Comparison of ENCODE assay signal across 10 cellular contexts in the genomic region with DNA sequence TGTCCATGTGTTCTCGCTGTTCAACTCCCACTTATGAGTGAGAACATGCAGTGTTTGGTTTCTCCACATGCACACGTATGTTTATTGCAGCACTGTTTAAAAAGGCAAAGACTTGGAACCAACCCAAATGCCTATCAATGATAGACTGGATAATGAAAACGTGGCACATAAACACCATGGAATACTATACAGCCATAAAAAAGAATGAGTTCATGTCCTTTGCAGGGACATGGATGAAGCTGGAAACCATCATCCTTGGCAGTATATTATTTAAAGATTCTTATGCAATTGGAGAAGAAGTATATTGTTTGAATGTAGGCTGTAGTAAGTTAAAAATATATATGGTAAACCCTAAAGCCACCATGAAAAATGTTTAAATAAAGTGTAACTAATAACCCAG. TPM values are rescaled to one million over a fixed set of nuclear protein-coding genes. Genes with fewer than 3 reads are reported as not detected.
"Had no signal": no experiment of that assay in that cellular context is flagged by ENCODE, and none has a peak within 500 bp of the region (broad histone marks: within the 10 kb centered on the region; RNA-seq: fewer than 3 reads in every experiment).

No MANE protein-coding gene starts in this region.

- FAIRE-seq: HepG2, HTR-8/SVneo had no signal

- H3K4me2 ChIP-seq: KMS-11 had no signal

- H3K4me3 Mint-ChIP-seq: IgD-negative memory B cell had no signal

- H3K27ac ChIP-seq: HL-60, KMS-11 had no signal

- H3K27ac Mint-ChIP-seq: IgD-negative memory B cell had no signal

- H3K9ac ChIP-seq: KMS-11 had no signal

- DNase-seq: IMR-90, KBM-7, KG1 had no signal

- ATAC-seq: HepG2 had no signal

RNA-seq across cellular contexts. Expression of gene CACNB2, which starts 7.2 kb away (rescaled TPM):
- total RNA-seq: HepG2, HT-29, HT1080 had no signal
- polyA plus RNA-seq: HepG2 had no signal
